Comparison of ENCODE assay signal across 15 cellular contexts in the genomic region with DNA sequence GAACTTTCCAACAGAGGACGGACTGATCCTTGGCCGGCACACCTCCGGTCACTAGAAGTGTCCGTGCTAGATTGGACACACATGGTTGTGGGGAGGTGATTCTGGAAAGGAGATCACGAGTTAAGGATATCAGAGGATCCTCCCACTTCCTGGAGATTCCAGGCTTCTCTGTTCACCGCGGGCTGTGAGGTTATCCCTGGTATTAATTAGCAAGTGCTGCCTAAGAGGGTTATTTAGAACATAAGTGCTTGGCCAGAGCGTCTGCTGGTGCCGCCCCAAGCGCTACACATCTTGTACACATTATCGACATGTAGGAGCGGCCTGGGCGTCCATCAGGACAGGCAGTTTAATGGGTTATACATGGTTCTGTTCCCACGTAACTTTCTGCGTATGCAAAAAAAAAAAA.
DNase-seq lines count a peak whose midpoint lies in the region; ATAC-seq and TF ChIP-seq lines count a peak whose summit lies in the region.
"Had no signal": no experiment of that assay in that cellular context is flagged by ENCODE, and none has a peak within 500 bp of the region (broad histone marks: within the 10 kb centered on the region; RNA-seq: fewer than 3 reads in every experiment).

No MANE protein-coding gene starts in this region.

- H3K27ac ChIP-seq in testis: peak overlapping the region in 1 of 2 donors; percentile 74

- WGBS in testis, 2 donors: 61 to 79% methylated on average over 15 of the region's 15 CpGs

- H3K27ac Mint-ChIP-seq in activated T-cell treated with anti-CD3 and anti-CD28 coated beads, Interleukin-2, amount 50 U/mL, for 24 hours: no peak overlapping the region
- H3K27ac Mint-ChIP-seq in activated T-cell treated with anti-CD3 and anti-CD28 coated beads, Interleukin-2, amount 50 U/mL, for 72 hours: no peak overlapping the region
- no peak overlapping the region for H3K27ac Mint-ChIP-seq in HFFc6

- no peaks in the 10 kb centered on the region for H3K36me3 Mint-ChIP-seq in activated T-cell treated with anti-CD3 and anti-CD28 coated beads, Interleukin-2, amount 50 U/mL, for 24 hours (ENCODE audit: low read depth)
- peaks cover 0 to 2% of the 10 kb centered on the region in 2 donors for H3K36me3 Mint-ChIP-seq in activated T-cell treated with anti-CD3 and anti-CD28 coated beads, Interleukin-2, amount 50 U/mL, for 72 hours (ENCODE audit: insufficient read depth in 2 of 2)
- no peaks in the 10 kb centered on the region for H3K36me3 Mint-ChIP-seq in HFFc6 (ENCODE audit: low read depth)
- H3K36me3 Mint-ChIP-seq: activated naive CD4-positive, alpha-beta T cell treated with anti-CD3 and anti-CD28 coated beads, Interleukin-2, amount 50 U/mL, for 72 hours had no signal

- peaks cover 52% of the 10 kb centered on the region for H3K4me1 ChIP-seq in testis

- no peaks in the 10 kb centered on the region for H3K9me3 ChIP-seq in testis
- H3K9me3 ChIP-seq: esophagus squamous epithelium had no signal

- no peaks in the 10 kb centered on the region for H3K36me3 ChIP-seq in testis (ENCODE audit: low read depth, missing control alignments)
- H3K36me3 ChIP-seq: esophagus squamous epithelium had no signal

- peaks cover 3% of the 10 kb centered on the region for H3K27me3 Mint-ChIP-seq in activated T-cell treated with anti-CD3 and anti-CD28 coated beads, Interleukin-2, amount 50 U/mL, for 24 hours
- H3K27me3 Mint-ChIP-seq in activated T-cell treated with anti-CD3 and anti-CD28 coated beads, Interleukin-2, amount 50 U/mL, for 72 hours (ENCODE audit: low read depth): no peaks in the 10 kb centered on the region
- peaks cover 25% of the 10 kb centered on the region for H3K27me3 Mint-ChIP-seq in HFFc6 (ENCODE audit: insufficient read depth)

- intact Hi-C loops in testis (cut with DNase I; ENCODE audit: low total_unique reads): loop anchor here (5.0 to 10.0 kb wide), 2 partner anchors 136 to 268 kb away; a partner anchor contains a TSS

- H3K27me3 ChIP-seq in testis: no peaks in the 10 kb centered on the region
- H3K27me3 ChIP-seq: esophagus squamous epithelium had no signal

- TF ChIP-seq CTCF in testis (IDR thresholded peaks at IDR 0.05): no peak
- no peak for TF ChIP-seq CTCF in HFFc6 (IDR thresholded peaks at IDR 0.05)

- no peak overlapping the region for H3K4me3 Mint-ChIP-seq in activated T-cell treated with anti-CD3 and anti-CD28 coated beads, Interleukin-2, amount 50 U/mL, for 24 hours
- H3K4me3 Mint-ChIP-seq in activated T-cell treated with anti-CD3 and anti-CD28 coated beads, Interleukin-2, amount 50 U/mL, for 72 hours: no peak overlapping the region
- H3K4me3 Mint-ChIP-seq in HFFc6: no peak overlapping the region
- H3K4me3 Mint-ChIP-seq: central memory CD8-positive, alpha-beta T cell had no signal

- peaks cover 6% of the 10 kb centered on the region for H3K4me1 Mint-ChIP-seq in activated T-cell treated with anti-CD3 and anti-CD28 coated beads, Interleukin-2, amount 50 U/mL, for 24 hours (ENCODE audit: low read depth)
- H3K4me1 Mint-ChIP-seq in activated T-cell treated with anti-CD3 and anti-CD28 coated beads, Interleukin-2, amount 50 U/mL, for 72 hours (ENCODE audit: low read depth): peaks cover 5% of the 10 kb centered on the region
- peaks cover 11% of the 10 kb centered on the region; the same call in 1 of the 2 replicates for H3K4me1 Mint-ChIP-seq in HFFc6 (ENCODE audit: low read depth)

- TF ChIP-seq POLR2A in testis (IDR thresholded peaks at IDR 0.05): no peak

- DNase-seq in activated T-cell treated with anti-CD3 and anti-CD28 coated beads, Interleukin-2, amount 50 U/mL, for 24 hours: peak; percentile 5
- DNase-seq in activated T-cell treated with anti-CD3 and anti-CD28 coated beads, Interleukin-2, amount 50 U/mL, for 72 hours: no peak
- DNase-seq in left lobe of liver (ENCODE audit: low spot score) (peak; percentile 23), testis (peak; percentile 30), anterior cingulate cortex (lab: John Stamatoyannopoulos, UW) (no peak), HFFc6 (no peak)
- DNase-seq: DMS79; esophagus squamous epithelium; GOT3; NCI-H446; stimulated activated CD4-positive, alpha-beta T cell treated with anti-CD3 and anti-CD28 coated beads, Interleukin-12 subunit alpha, Interleukin-12 subunit beta, amount 100 ng/mL, for 4 hours had no signal

- no peak overlapping the region for H3K4me3 ChIP-seq in testis
- H3K4me3 ChIP-seq: esophagus squamous epithelium had no signal

- no peaks in the 10 kb centered on the region for H3K9me3 Mint-ChIP-seq in activated T-cell treated with anti-CD3 and anti-CD28 coated beads, Interleukin-2, amount 50 U/mL, for 24 hours
- peaks cover 0 to 1% of the 10 kb centered on the region in 2 donors for H3K9me3 Mint-ChIP-seq in activated T-cell treated with anti-CD3 and anti-CD28 coated beads, Interleukin-2, amount 50 U/mL, for 72 hours
- 0 out of 2 replicates have a peak, but pooled peaks cover 3% of the 10 kb centered on the region for H3K9me3 Mint-ChIP-seq in HFFc6
- H3K9me3 Mint-ChIP-seq: activated naive CD4-positive, alpha-beta T cell treated with anti-CD3 and anti-CD28 coated beads, Interleukin-2, amount 50 U/mL, for 72 hours; central memory CD8-positive, alpha-beta T cell had no signal

- no peak for ATAC-seq in activated T-cell treated with anti-CD3 and anti-CD28 coated beads, Interleukin-2, amount 50 U/mL, for 72 hours (replicated peaks in 1 of 2)
- ATAC-seq in SK-N-SH treated with all-trans-retinoic acid at 6 μM for 48 hours (peak; percentile 6; the same call in 2 of the 3 replicates), left lobe of liver (no peak), HG02970 (IDR thresholded peaks at IDR 0.05; ENCODE audit: low FRiP score, unreplicated experiment) (no peak)
- ATAC-seq: activated naive CD4-positive, alpha-beta T cell treated with anti-CD3 and anti-CD28 coated beads, Interleukin-2, amount 50 U/mL, for 72 hours had no signal

TF ChIP-seq in SK-N-SH treated with all-trans-retinoic acid at 6 μM for 48 hours, 23 proteins besides CTCF, POLR2A, EP300 and RAD21:
- TF ChIP-seq ISL1 (CRISPR knock-in tag; IDR thresholded peaks at IDR 0.05) (no peak), ESRRG (CRISPR knock-in tag; IDR thresholded peaks at IDR 0.05) (no peak), TCF4 (CRISPR knock-in tag; IDR thresholded peaks at IDR 0.05; ENCODE audit: borderline replicate concordance) (peak; percentile 86), ZFP3 (CRISPR knock-in tag; IDR thresholded peaks at IDR 0.05) (no peak), ZFP30 (CRISPR knock-in tag; IDR thresholded peaks at IDR 0.05) (no peak), ZNF70 (CRISPR knock-in tag; IDR thresholded peaks at IDR 0.05) (peak; percentile 86), BACH2 (CRISPR knock-in tag; IDR thresholded peaks at IDR 0.05; ENCODE audit: borderline replicate concordance) (no peak), TOX (CRISPR knock-in tag; IDR thresholded peaks at IDR 0.05; ENCODE audit: borderline replicate concordance) (no peak)
- TF ChIP-seq, protein P1, sequence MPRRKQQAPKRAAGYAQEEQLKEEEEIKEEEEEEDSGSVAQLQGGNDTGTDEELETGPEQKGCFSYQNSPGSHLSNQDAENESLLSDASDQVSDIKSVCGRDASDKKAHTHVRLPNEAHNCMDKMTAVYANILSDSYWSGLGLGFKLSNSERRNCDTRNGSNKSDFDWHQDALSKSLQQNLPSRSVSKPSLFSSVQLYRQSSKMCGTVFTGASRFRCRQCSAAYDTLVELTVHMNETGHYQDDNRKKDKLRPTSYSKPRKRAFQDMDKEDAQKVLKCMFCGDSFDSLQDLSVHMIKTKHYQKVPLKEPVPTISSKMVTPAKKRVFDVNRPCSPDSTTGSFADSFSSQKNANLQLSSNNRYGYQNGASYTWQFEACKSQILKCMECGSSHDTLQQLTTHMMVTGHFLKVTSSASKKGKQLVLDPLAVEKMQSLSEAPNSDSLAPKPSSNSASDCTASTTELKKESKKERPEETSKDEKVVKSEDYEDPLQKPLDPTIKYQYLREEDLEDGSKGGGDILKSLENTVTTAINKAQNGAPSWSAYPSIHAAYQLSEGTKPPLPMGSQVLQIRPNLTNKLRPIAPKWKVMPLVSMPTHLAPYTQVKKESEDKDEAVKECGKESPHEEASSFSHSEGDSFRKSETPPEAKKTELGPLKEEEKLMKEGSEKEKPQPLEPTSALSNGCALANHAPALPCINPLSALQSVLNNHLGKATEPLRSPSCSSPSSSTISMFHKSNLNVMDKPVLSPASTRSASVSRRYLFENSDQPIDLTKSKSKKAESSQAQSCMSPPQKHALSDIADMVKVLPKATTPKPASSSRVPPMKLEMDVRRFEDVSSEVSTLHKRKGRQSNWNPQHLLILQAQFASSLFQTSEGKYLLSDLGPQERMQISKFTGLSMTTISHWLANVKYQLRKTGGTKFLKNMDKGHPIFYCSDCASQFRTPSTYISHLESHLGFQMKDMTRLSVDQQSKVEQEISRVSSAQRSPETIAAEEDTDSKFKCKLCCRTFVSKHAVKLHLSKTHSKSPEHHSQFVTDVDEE (CRISPR knock-in tag; IDR thresholded peaks at IDR 0.05): 0 out of 2 replicates have a peak, but pooled peaks have one; percentile 46

Comparison
In these comparisons a context has a peak if more than half of its experiments do, and no peak if none do; other contexts are left out.
1. DNase-seq: peak in activated T-cell treated with anti-CD3 and anti-CD28 coated beads, Interleukin-2, amount 50 U/mL, for 24 hours (single experiment), left lobe of liver (single experiment) and testis (single experiment); none in activated T-cell treated with anti-CD3 and anti-CD28 coated beads, Interleukin-2, amount 50 U/mL, for 72 hours (0 of 2), anterior cingulate cortex (0 of 58) and HFFc6 (single experiment).